In genomic region chr9:96992303-96992702, GRCh38 we compare ENCODE assay signal across 3 cellular contexts. TPM values are rescaled to one million over a fixed set of nuclear protein-coding genes. Genes with fewer than 3 reads are reported as not detected.
"Had no signal": no experiment of that assay in that cellular context is flagged by ENCODE, and none has a peak within 500 bp of the region (broad histone marks: within the 10 kb centered on the region; RNA-seq: fewer than 3 reads in every experiment).

No MANE protein-coding gene starts in this region.

RNA-seq across cellular contexts. Expression of gene CTSV, which starts 46.6 kb away (rescaled TPM):
- total RNA-seq: activated B cell treated with CpG ODN at 0.5 μM for 24 hours, aorta, Right ventricle myocardium inferior had no signal
